ENCODE assay signal across 8 cellular contexts in genomic region chr9:135343733-135344522, GRCh38.
A peak's percentile ranks its signal among the peaks of the same experiment; 100 is the strongest.
DNase-seq lines count a peak whose midpoint lies in the region; ATAC-seq and TF ChIP-seq lines count a peak whose summit lies in the region.

No MANE protein-coding gene starts in this region.

- H3K4me3 ChIP-seq in fibroblast of pulmonary artery (replicated peaks; ENCODE audit: low read depth, low read length) (no peak overlapping the region), neutrophil (ENCODE audit: low read depth in 1 of 2, low read length in 1 of 2) (no peak overlapping the region), aorta (ENCODE audit: low read length in 2 of 2) (no peak overlapping the region)

- no peaks in the 10 kb centered on the region for H3K9me3 ChIP-seq in neutrophil
- no peaks in the 10 kb centered on the region for H3K9me3 ChIP-seq in aorta (ENCODE audit: control insufficient read depth, low read length)

- TF ChIP-seq CTCF in fibroblast of pulmonary artery (IDR thresholded peaks at IDR 0.05; ENCODE audit: low read length, missing control alignments) (peak; percentile 78), neutrophil (IDR thresholded peaks at IDR 0.05) (peak; percentile 39)

- H3K4me3 Mint-ChIP-seq in activated CD8-positive, alpha-beta memory T cell treated with anti-CD3 and anti-CD28 coated beads, Interleukin-2, amount 10 ng/mL, durations not matched to agents 7 days and 5 days: no peak overlapping the region

- H3K27ac ChIP-seq in neutrophil: no peak overlapping the region
- H3K27ac ChIP-seq in aorta (ENCODE audit: low read depth in 1 of 2, low read length in 2 of 2): no peak overlapping the region

- H3K36me3 Mint-ChIP-seq in activated CD8-positive, alpha-beta memory T cell treated with anti-CD3 and anti-CD28 coated beads, Interleukin-2, amount 10 ng/mL, durations not matched to agents 7 days and 5 days: no peaks in the 10 kb centered on the region

- CTCF ChIA-PET in activated CD8-positive, alpha-beta memory T cell treated with anti-CD3 and anti-CD28 coated beads, Interleukin-2, amount 10 ng/mL, durations not matched to agents 7 days and 5 days (lab: Charles Lee): interaction anchor here (1.1 to 1.7 kb wide), 2 partner anchors 32 to 646 kb away, joined by 3 read pairs; no protein-coding TSS in a partner anchor

- no peaks in the 10 kb centered on the region for H3K9me3 Mint-ChIP-seq in activated CD8-positive, alpha-beta memory T cell treated with anti-CD3 and anti-CD28 coated beads, Interleukin-2, amount 10 ng/mL, durations not matched to agents 7 days and 5 days (ENCODE audit: low read depth)

- H3K27me3 Mint-ChIP-seq in activated CD8-positive, alpha-beta memory T cell treated with anti-CD3 and anti-CD28 coated beads, Interleukin-2, amount 10 ng/mL, durations not matched to agents 7 days and 5 days: no peaks in the 10 kb centered on the region

- H3K36me3 ChIP-seq in neutrophil (no peaks in the 10 kb centered on the region), aorta (ENCODE audit: control insufficient read depth in 1 of 2, insufficient read depth in 2 of 2, low read length in 1 of 2) (no peaks in the 10 kb centered on the region)

- H3K27me3 ChIP-seq in neutrophil: peaks cover 33% of the 10 kb centered on the region
- no peaks in the 10 kb centered on the region for H3K27me3 ChIP-seq in aorta (ENCODE audit: control insufficient read depth in 1 of 2, insufficient read depth in 2 of 2, low read length in 1 of 2)

- intact Hi-C loops in aorta (cut with DNase I): loop anchor here (2.0 to 5.0 kb wide), 2 partner anchors 257 to 259 kb away; partner anchors contain the start of gene OLFM1 (in 1 of the 2)

- 20 to 22% methylated on average over 25 to 27 of the region's 27 CpGs for WGBS in aorta, 2 donors

- ATAC-seq in activated CD8-positive, alpha-beta memory T cell treated with anti-CD3 and anti-CD28 coated beads, Interleukin-2, amount 10 ng/mL, durations not matched to agents 7 days and 5 days: peak; percentile 77
- ATAC-seq in aorta (ENCODE audit: low FRiP score) (peak; percentile 19), GM21576 (IDR thresholded peaks at IDR 0.05; ENCODE audit: unreplicated experiment) (no peak)

- H3K4me1 ChIP-seq in neutrophil (ENCODE audit: control insufficient read depth in 1 of 2, insufficient read depth in 1 of 2, low read depth in 1 of 2, low read length in 1 of 2) (no peaks in the 10 kb centered on the region), aorta (ENCODE audit: control insufficient read depth in 1 of 2, insufficient read depth in 2 of 2, low read length in 2 of 2) (no peaks in the 10 kb centered on the region)

- H3K4me1 Mint-ChIP-seq in activated CD8-positive, alpha-beta memory T cell treated with anti-CD3 and anti-CD28 coated beads, Interleukin-2, amount 10 ng/mL, durations not matched to agents 7 days and 5 days: peaks cover 4% of the 10 kb centered on the region

- DNase-seq in activated gamma-delta T cell treated with Interleukin-2 at 50 U/mL for 16 hours (peak; percentile 17), activated gamma-delta T cell (lab: John Stamatoyannopoulos, UW) (no peak), NCI-H2227 (lab: John Stamatoyannopoulos, UW; ENCODE audit: unreplicated experiment) (peak; percentile 60), fibroblast of pulmonary artery (ENCODE audit: low read depth) (peak; percentile 14), aorta (peak; percentile 57 to 89)
- peak; percentile 58 for DNase-seq in activated CD8-positive, alpha-beta memory T cell treated with anti-CD3 and anti-CD28 coated beads, Interleukin-2, amount 10 ng/mL, durations not matched to agents 7 days and 5 days

- H3K27ac Mint-ChIP-seq in activated CD8-positive, alpha-beta memory T cell treated with anti-CD3 and anti-CD28 coated beads, Interleukin-2, amount 10 ng/mL, durations not matched to agents 7 days and 5 days: no peak overlapping the region
